Comparison of ENCODE assay signal across 15 cellular contexts in genomic region chr5:108639356-108639755, GRCh38.
"Had no signal": no experiment of that assay in that cellular context is flagged by ENCODE, and none has a peak within 500 bp of the region (broad histone marks: within the 10 kb centered on the region; RNA-seq: fewer than 3 reads in every experiment).

No MANE protein-coding gene starts in this region.

- H3K4me3 ChIP-seq: adrenal gland, breast epithelium, dorsolateral prefrontal cortex, heart right ventricle, prostate gland, right atrium auricular region, suprapubic skin, transverse colon, vagina had no signal

- H3K9me3 ChIP-seq: adrenal gland, breast epithelium, heart right ventricle, prostate gland, right atrium auricular region, suprapubic skin, transverse colon, vagina had no signal

- H3K27ac ChIP-seq: adrenal gland, breast epithelium, dorsolateral prefrontal cortex, heart right ventricle, prostate gland, right atrium auricular region, suprapubic skin, transverse colon, vagina had no signal

- H3K36me3 ChIP-seq: adrenal gland, breast epithelium, heart right ventricle, prostate gland, right atrium auricular region, suprapubic skin, transverse colon, vagina had no signal

- H3K27me3 ChIP-seq: adrenal gland, breast epithelium, dorsolateral prefrontal cortex, heart right ventricle, right atrium auricular region, suprapubic skin, transverse colon, vagina had no signal

- H3K4me1 ChIP-seq: adrenal gland, breast epithelium, prostate gland had no signal

- DNase-seq: activated CD4-positive, alpha-beta T cell treated with anti-CD3 and anti-CD28 coated beads, Interleukin-2, amount 50 U/mL, for 1 hour; activated CD8-positive, alpha-beta memory T cell treated with anti-CD3 and anti-CD28 coated beads, Interleukin-2, amount 50 U/mL, for 48 hours; activated gamma-delta T cell; adrenal gland; dorsolateral prefrontal cortex; endodermal cell; heart right ventricle; stimulated activated naive CD8-positive, alpha-beta T cell treated with anti-CD3 and anti-CD28 coated beads, Interleukin-15, Interleukin-2, amounts not matched to agents 100 U/mL and 50 U/mL, for 24 hours; T1000; transverse colon had no signal
